Comparison of ENCODE assay signal across 8 cellular contexts in the genomic region with DNA sequence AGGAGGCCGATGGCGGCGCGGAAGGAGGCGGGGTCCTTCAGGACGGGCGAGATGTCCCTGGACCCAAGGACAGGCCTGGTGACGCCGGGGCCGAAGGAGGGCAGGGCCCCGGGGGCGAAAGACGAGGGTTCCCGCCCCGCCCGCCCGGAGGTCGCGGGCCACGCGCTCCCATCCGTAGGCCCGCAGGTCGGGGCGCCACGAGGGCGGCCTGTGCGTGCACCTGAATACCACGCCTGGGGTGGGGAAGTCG. TPM values are rescaled to one million over a fixed set of nuclear protein-coding genes. Genes with fewer than 3 reads are reported as not detected.
DNase-seq lines count a peak whose midpoint lies in the region; ATAC-seq and TF ChIP-seq lines count a peak whose summit lies in the region.

No MANE protein-coding gene starts in this region.

- DNase-seq in lower lobe of right lung (no peak), NCI-H446 (lab: John Stamatoyannopoulos, UW) (no peak), NCI-H524 treated with DMSO at 0.1 percent for 48 hours (lab: John Stamatoyannopoulos, UW) (no peak), head of caudate nucleus (no peak)

- peaks cover 14% of the 10 kb centered on the region for H3K36me3 ChIP-seq in lower lobe of right lung

- H3K9me3 ChIP-seq in lower lobe of right lung = no peaks in the 10 kb centered on the region

- no peaks in the 10 kb centered on the region for H3K27me3 ChIP-seq in lower lobe of right lung (ENCODE audit: low read depth)

- H3K4me1 ChIP-seq in lower lobe of right lung = peaks cover 31% of the 10 kb centered on the region

- H3K27ac ChIP-seq in adipose tissue (ENCODE audit: low read depth, low read length) (peak overlapping the region; percentile 70), lower lobe of right lung (peak overlapping the region; percentile 95)

- H3K4me3 ChIP-seq in lower lobe of right lung = peak overlapping the region; percentile 94

- 0 to 1% (median 0%) methylated on average over 17 to 30 of the region's 30 CpGs for WGBS in adipose tissue, 3 donors

- no peak for TF ChIP-seq CTCF in lower lobe of right lung (IDR thresholded peaks at IDR 0.05)

- ATAC-seq in GM18499 (IDR thresholded peaks at IDR 0.05; ENCODE audit: insufficient read depth, unreplicated experiment) (peak; percentile 11), HG02798 (IDR thresholded peaks at IDR 0.05; ENCODE audit: poor library complexity, unreplicated experiment) (peak; percentile 31), lower lobe of right lung (no peak), HG02973 (IDR thresholded peaks at IDR 0.05; ENCODE audit: unreplicated experiment) (no peak)

- intact Hi-C loops in lower lobe of right lung (cut with DNase I) (no loop called here), head of caudate nucleus (cut with DNase I) (loop anchor here (5.0 kb wide), 1 partner anchor 46 kb away; the partner anchor contains the start of genes GALNS and TRAPPC2L)

RNA-seq across cellular contexts. Expression of gene APRT, which starts 0.2 kb away (rescaled TPM):
- 100 to 1,000 TPM; 162 to 256 (median 227) TPM for polyA plus RNA-seq in adipose tissue
- total RNA-seq in lower lobe of right lung = 87.8 TPM

RNA-seq across cellular contexts. Expression of gene CDT1, which starts 7.9 kb away (rescaled TPM):
- polyA plus RNA-seq in adipose tissue = 1 to 10 TPM in 1 of 3 donors, under 1 TPM in 2; 0.33 to 2.6 (median 0.60) TPM
- total RNA-seq in lower lobe of right lung = 3.5 TPM

RNA-seq across cellular contexts. Expression of gene PIEZO1, which starts 26.5 kb away (rescaled TPM):
- polyA plus RNA-seq in adipose tissue = 100 to 1,000 TPM in 2 of 3 donors, 10 to 100 TPM in 1; 61.0 to 436 (median 237) TPM
- total RNA-seq in lower lobe of right lung = 164 TPM

RNA-seq across cellular contexts. Expression of gene GALNS, which starts 45.2 kb away (rescaled TPM):
- 10 to 100 TPM in 2 of 3 donors, 1 to 10 TPM in 1; 6.3 to 23.8 (median 18.9) TPM for polyA plus RNA-seq in adipose tissue
- 48.5 TPM for total RNA-seq in lower lobe of right lung

RNA-seq across cellular contexts. Expression of gene TRAPPC2L, which starts 45.4 kb away (rescaled TPM):
- 10 to 100 TPM; 25.4 to 56.8 (median 47.6) TPM for polyA plus RNA-seq in adipose tissue
- total RNA-seq in lower lobe of right lung = 51.4 TPM

Comparison
In these comparisons a context has a peak if more than half of its experiments do, and no peak if none do; other contexts are left out.
1. ATAC-seq: peak in GM18499 (single experiment) and HG02798 (single experiment); none in lower lobe of right lung (0 of 2) and HG02973 (single experiment).